Comparison of ENCODE assay signal across 24 cellular contexts in the genomic region with DNA sequence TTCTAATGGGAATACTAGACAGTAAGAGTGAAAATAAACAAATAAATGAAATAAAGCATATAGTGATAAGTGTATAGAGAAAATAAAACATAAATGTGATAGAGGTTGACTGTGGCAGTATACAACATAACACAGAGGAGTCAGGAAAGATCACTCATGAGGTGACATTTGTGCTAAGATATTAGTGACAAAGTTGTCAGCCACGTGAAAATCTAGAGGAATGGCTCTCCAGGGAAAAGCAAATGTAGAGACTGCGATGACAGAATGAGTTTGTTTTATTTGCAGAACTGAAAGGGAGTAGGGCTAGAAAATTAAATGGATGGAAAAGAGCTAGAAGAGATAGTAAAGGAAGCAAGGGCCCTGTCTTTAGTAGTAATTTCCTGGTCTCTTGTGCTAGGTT.
"Had no signal": no experiment of that assay in that cellular context is flagged by ENCODE, and none has a peak within 500 bp of the region (broad histone marks: within the 10 kb centered on the region; RNA-seq: fewer than 3 reads in every experiment).

No MANE protein-coding gene starts in this region.

- H3K36me3 ChIP-seq: stomach, suprapubic skin, thoracic aorta, thyroid gland, tibial artery, tibial nerve, transverse colon, upper lobe of left lung, upper lobe of right lung, uterus, vagina had no signal

- H3K27ac ChIP-seq: stomach, suprapubic skin, testis, thoracic aorta, thyroid gland, tibial artery, tibial nerve, transverse colon, upper lobe of left lung, upper lobe of right lung, uterus, vagina had no signal

- DNase-seq: stimulated activated CD4-positive, alpha-beta T cell treated with anti-CD3 and anti-CD28 coated beads, Interleukin-2, amount 100 ng/mL, for 48 hours; stimulated activated CD4-positive, alpha-beta T cell treated with anti-CD3 and anti-CD28 coated beads, Interleukin-4, amount 100 ng/mL, for 1 hour; stimulated activated CD4-positive, alpha-beta T cell treated with anti-CD3 and anti-CD28 coated beads, Interleukin-4, amount 100 ng/mL, for 24 hours; stimulated activated CD4-positive, alpha-beta T cell treated with anti-CD3 and anti-CD28 coated beads, Interleukin-4, amount 100 ng/mL, for 4 hours; stimulated activated CD8-positive, alpha-beta memory T cell treated with anti-CD3 and anti-CD28 coated beads, Interleukin-4, amount 100 ng/mL, for 48 hours; stimulated activated naive B cell treated with anti-CD40 and anti-IgM and Interleukin-4, amounts not matched to agents 10 μg/mL and 1 μg/mL and 100 μg/mL, for 72 hours; stimulated activated naive CD4-positive, alpha-beta T cell; stimulated activated naive CD4-positive, alpha-beta T cell treated with Interleukin-2 at 50 U/mL for 16 hours; stimulated activated naive CD8-positive, alpha-beta T cell treated with anti-CD3 and anti-CD28 coated beads, Interleukin-15, amount 100 ng/mL, for 72 hours; stimulated activated naive CD8-positive, alpha-beta T cell treated with anti-CD3 and anti-CD28 coated beads, Interleukin-15, Interleukin-2, amounts not matched to agents 100 U/mL and 50 U/mL, for 24 hours; stomach; substantia nigra; testis; thyroid gland; tibial artery; transverse colon; trophoblast cell; upper lobe of left lung; upper lobe of right lung; uterus had no signal

- H3K4me1 ChIP-seq: stomach, suprapubic skin, testis, thyroid gland, tibial artery, tibial nerve, transverse colon, upper lobe of left lung, upper lobe of right lung, uterus, vagina had no signal

- H3K27me3 ChIP-seq: stomach, suprapubic skin, testis, thyroid gland, tibial artery, tibial nerve, transverse colon, upper lobe of left lung, upper lobe of right lung, uterus, vagina had no signal

- H3K9me3 ChIP-seq: suprapubic skin, testis, thoracic aorta, thyroid gland, tibial artery, transverse colon, upper lobe of right lung, uterus, vagina had no signal

- H3K4me3 ChIP-seq: stomach, suprapubic skin, testis, thoracic aorta, thyroid gland, tibial artery, tibial nerve, transverse colon, upper lobe of left lung, upper lobe of right lung, uterus, vagina had no signal
